In genomic region chr1:15246960-15247614, GRCh38 we compare ENCODE assay signal across 8 cellular contexts. TPM values are rescaled to one million over a fixed set of nuclear protein-coding genes. Genes with fewer than 3 reads are reported as not detected.
DNase-seq lines count a peak whose midpoint lies in the region; ATAC-seq and TF ChIP-seq lines count a peak whose summit lies in the region.

Gene FHAD1, plus strand, starts transcription at chr1:15247223. Its CDS starts 4,562 bp downstream, at chr1:15251785.

- no peaks in the 10 kb centered on the region for H3K27me3 ChIP-seq in esophagus muscularis mucosa
- H3K27me3 ChIP-seq in subcutaneous abdominal adipose tissue (ENCODE audit: control insufficient read depth in 5 of 5, insufficient read depth in 4 of 5, low read length in 5 of 5), result peaks cover 2 to 23% (median 18%) of the 10 kb centered on the region in 5 donors

- TF ChIP-seq POLR2A in esophagus muscularis mucosa (IDR thresholded peaks at IDR 0.05; ENCODE audit: low read depth), result no peak

- 46% methylated on average over 5 of the region's 55 CpGs for whole genome bisulfite sequencing in esophagus muscularis mucosa

- ATAC-seq in GM21390 (IDR thresholded peaks at IDR 0.05; ENCODE audit: unreplicated experiment) (peak; percentile 56), naive B cell (ENCODE audit: low read depth in 2 of 2) (peak; percentile 44 to 58)

- H3K36me3 ChIP-seq in esophagus muscularis mucosa, result no peaks in the 10 kb centered on the region
- H3K36me3 ChIP-seq in subcutaneous abdominal adipose tissue (ENCODE audit: control insufficient read depth in 5 of 5, insufficient read depth in 5 of 5, low read length in 5 of 5), result no peaks in the 10 kb centered on the region

- DNase-seq in A172 (ENCODE audit: low spot score) (peak; percentile 31), NCI-H2227 treated with DMSO at 0.1 percent for 48 hours (lab: John Stamatoyannopoulos, UW) (peak; percentile 51), activated T-cell treated with anti-CD3 and anti-CD28 coated beads for 48 hours (ENCODE audit: low read depth) (peak; percentile 52), esophagus muscularis mucosa (ENCODE audit: extremely low spot score) (peak; percentile 55), naive B cell (no peak), epidermal melanocyte (ENCODE audit: insufficient read length, low spot score) (no peak)

- peaks cover 8 to 24% of the 10 kb centered on the region in 2 donors for H3K36me3 Mint-ChIP-seq in naive B cell

- H3K4me3 ChIP-seq in esophagus muscularis mucosa (peak within 1 kb of the TSS; percentile 50 to 62 (median 55)), subcutaneous abdominal adipose tissue (ENCODE audit: low read depth in 1 of 5, low read length in 5 of 5) (peak within 1 kb of the TSS in 4 of 5 donors; percentile 17 to 52 (median 32))

- H3K4me3 Mint-ChIP-seq in naive B cell, result peak within 1 kb of the TSS in 7 of 8 donors; percentile 16 to 88 (median 74)

- H3K27ac ChIP-seq in esophagus muscularis mucosa (replicated peaks in 1 of 4) (peak within 1 kb of the TSS in 3 of 4 donors; percentile 30 to 41 (median 36)), subcutaneous abdominal adipose tissue (ENCODE audit: low read depth, low read length) (no peak within 1 kb of the TSS)

- H3K27ac Mint-ChIP-seq in naive B cell, result peak within 1 kb of the TSS in 2 of 6 donors; percentile 53 to 67

- no peak for TF ChIP-seq CTCF in esophagus muscularis mucosa (IDR thresholded peaks at IDR 0.05)

- peaks cover 6 to 23% (median 10%) of the 10 kb centered on the region in 7 donors for H3K9me3 Mint-ChIP-seq in naive B cell

- H3K4me1 ChIP-seq in esophagus muscularis mucosa (peaks cover 10 to 51% (median 42%) of the 10 kb centered on the region in 4 donors), subcutaneous abdominal adipose tissue (ENCODE audit: control insufficient read depth in 5 of 5, insufficient read depth in 5 of 5, low read length in 5 of 5) (peaks cover 0 to 22% (median 15%) of the 10 kb centered on the region in 5 donors)

- no peaks in the 10 kb centered on the region for H3K9me3 ChIP-seq in esophagus muscularis mucosa
- H3K9me3 ChIP-seq in subcutaneous abdominal adipose tissue (ENCODE audit: control insufficient read depth in 5 of 5, low read length in 5 of 5), result no peaks in the 10 kb centered on the region

- no peak within 1 kb of the TSS for H3K9ac ChIP-seq in subcutaneous abdominal adipose tissue (ENCODE audit: low read length in 5 of 5)

- H3K4me1 Mint-ChIP-seq in naive B cell, result peaks cover 8 to 14% (median 8%) of the 10 kb centered on the region in 3 donors

- peaks cover 55 to 75% (median 72%) of the 10 kb centered on the region in 3 donors for H3K27me3 Mint-ChIP-seq in naive B cell

- no peak for TF ChIP-seq EP300 in esophagus muscularis mucosa (IDR thresholded peaks at IDR 0.05)

- intact Hi-C loops in esophagus muscularis mucosa (cut with DNase I), result no loop called here

RNA-seq across cellular contexts. Expression of gene FHAD1, which starts in this region (rescaled TPM):
- 4.6 and 6.0 TPM in 2 replicates for total RNA-seq in A172 (2014; rRNA removed; shearing (Covaris generic))
- under 1 TPM in 3 of 4 donors, not detected in 1; under 0.01 to 0.26 (median 0.06) TPM for total RNA-seq in esophagus muscularis mucosa
- polyA plus RNA-seq in naive B cell (ENCODE audit: low read depth in 6 of 6), result not detected

Comparison
In these comparisons a context has a peak if more than half of its experiments do, and no peak if none do; other contexts are left out.
1. Peak in DNase-seq, H3K4me3 ChIP-seq and H3K27ac ChIP-seq in esophagus muscularis mucosa; RNA of the gene not detected or under 1 TPM.
2. Peak in ATAC-seq in naive B cell; RNA of the gene not detected or under 1 TPM.
3. DNase-seq: peak in A172 (single experiment), NCI-H2227 treated with DMSO at 0.1 percent for 48 hours (single experiment) and activated T-cell treated with anti-CD3 and anti-CD28 coated beads for 48 hours (single experiment); none in naive B cell (single experiment) and epidermal melanocyte (single experiment).